ENCODE assay signal across 1 cellular context in genomic region chr3:149129326-149130123, GRCh38.
TF ChIP-seq lines count a peak whose summit lies in the region.

HPS3 (plus strand) TSS chr3:149129638; CDS start chr3:149129724, 86 bp downstream.

TF ChIP-seq in H1, 55 proteins besides CTCF, POLR2A, EP300 and RAD21:
- TF ChIP-seq POLR2AphosphoS5 (IDR thresholded peaks at IDR 0.05; ENCODE audit: low read depth, low read length) = peak; percentile 71; the same call in 1 of the 2 replicates
- TF ChIP-seq RXRA (IDR thresholded peaks at IDR 0.05; ENCODE audit: insufficient read depth, low read depth, low read length) = no peak
- no peak for TF ChIP-seq SAP30 (IDR thresholded peaks at IDR 0.05; ENCODE audit: insufficient read depth, insufficient replicate concordance, low read length)
- peak; percentile 84 for TF ChIP-seq MAX (IDR thresholded peaks at IDR 0.05)
- TF ChIP-seq RBBP5 (IDR thresholded peaks at IDR 0.05; ENCODE audit: borderline replicate concordance, low read depth, low read length) = peak; percentile 87; the same call in 1 of the 2 replicates
- peak; percentile 53; the same call in 1 of the 2 replicates for TF ChIP-seq TAF1 (IDR thresholded peaks at IDR 0.05; ENCODE audit: low read depth, low read length)
- peak; percentile 84 for TF ChIP-seq CREB1 (IDR thresholded peaks at IDR 0.05)
- peak; percentile 84 for TF ChIP-seq PHF8 (conservative IDR thresholded peaks at IDR 0.05; ENCODE audit: low read depth, low read length)
- no peak for TF ChIP-seq NRF1 (IDR thresholded peaks at IDR 0.05; ENCODE audit: low read depth, low read length)
- no peak for TF ChIP-seq ZNF274 (IDR thresholded peaks at IDR 0.05; ENCODE audit: borderline replicate concordance, extremely low read depth, low read length)
- peak; percentile 54 for TF ChIP-seq BACH1 (IDR thresholded peaks at IDR 0.05; ENCODE audit: low read length)
- TF ChIP-seq MAFK (IDR thresholded peaks at IDR 0.05; ENCODE audit: low read depth, low read length) = no peak
- peak; percentile 30 for TF ChIP-seq NANOG (IDR thresholded peaks at IDR 0.05; ENCODE audit: insufficient read depth, low read depth, low read length, poor library complexity, severe bottlenecking)
- peak; percentile 27 to 43; a peak in 2 of 4 replicates for TF ChIP-seq SIN3A (conservative IDR thresholded peaks at IDR 0.05 in 1 of 2, IDR thresholded peaks at IDR 0.05 in 1 of 2; ENCODE audit: low read depth in 1 of 2, low read length in 2 of 2)
- TF ChIP-seq ATF3 (IDR thresholded peaks at IDR 0.05; ENCODE audit: insufficient read depth, low read depth, low read length) = peak; percentile 63; the same call in 1 of the 2 replicates
- no peak for TF ChIP-seq KDM5A (IDR thresholded peaks at IDR 0.05; ENCODE audit: low read length)
- peak; percentile 93 for TF ChIP-seq TBP (IDR thresholded peaks at IDR 0.05; ENCODE audit: low read depth, low read length)
- peak; percentile 88 for TF ChIP-seq USF2 (IDR thresholded peaks at IDR 0.05; ENCODE audit: low read length)
- peak; percentile 88 for TF ChIP-seq E2F6 (IDR thresholded peaks at IDR 0.05)
- peak in 1 of 2 experiments; percentile 82; a peak in 2 of 4 replicates for TF ChIP-seq HDAC2 (IDR thresholded peaks at IDR 0.05; ENCODE audit: borderline replicate concordance in 1 of 2, low read depth in 2 of 2, low read length in 2 of 2)
- no peak for TF ChIP-seq EGR1 (IDR thresholded peaks at IDR 0.05; ENCODE audit: borderline replicate concordance, low read depth, low read length)
- TF ChIP-seq TEAD4 (IDR thresholded peaks at IDR 0.05; ENCODE audit: low read depth, low read length) = 0 out of 2 replicates have a peak, but pooled peaks have one; percentile 35
- TF ChIP-seq KDM4A (IDR thresholded peaks at IDR 0.05; ENCODE audit: low read depth, low read length, severe bottlenecking) = peak; percentile 93
- TF ChIP-seq TAF7 (optimal IDR thresholded peaks at IDR 0.05; ENCODE audit: borderline replicate concordance, low read depth, low read length) = peak; percentile 39
- peak; percentile 99 for TF ChIP-seq ASH2L (IDR thresholded peaks at IDR 0.05; ENCODE audit: low read length)
